ENCODE assay signal across 18 cellular contexts in genomic region chr13:27928805-27929753, GRCh38. TPM values are rescaled to one million over a fixed set of nuclear protein-coding genes. Genes with fewer than 3 reads are reported as not detected.
DNase-seq lines count a peak whose midpoint lies in the region; ATAC-seq, FAIRE-seq and TF ChIP-seq lines count a peak whose summit lies in the region.
"Had no signal": no experiment of that assay in that cellular context is flagged by ENCODE, and none has a peak within 500 bp of the region (broad histone marks: within the 10 kb centered on the region; RNA-seq: fewer than 3 reads in every experiment).

No MANE protein-coding gene starts in this region.

- H3K36me3 ChIP-seq in H1 (ENCODE audit: control insufficient read depth in 2 of 4, insufficient read depth in 4 of 4, low read length in 3 of 4) = peaks cover 0 to 8% (median 0%) of the 10 kb centered on the region in 4 experiments; a peak in 1 of 8 replicates
- H3K36me3 ChIP-seq in muscle layer of duodenum (ENCODE audit: control insufficient read depth in 1 of 2, insufficient read depth in 2 of 2, low read length in 2 of 2) = no peaks in the 10 kb centered on the region
- H3K36me3 ChIP-seq: Peyer's patch had no signal

- H4K8ac ChIP-seq in H1 (ENCODE audit: extremely low read depth, insufficient read depth, low read length) = no peak overlapping the region

- no peak for FAIRE-seq in H1 (lab: Jason Lieb, UNC)
- FAIRE-seq: GM12891 had no signal

- H2AFZ ChIP-seq in H1 (ENCODE audit: low read length) = no peak overlapping the region

- TF ChIP-seq CTCF in H1 (IDR thresholded peaks at IDR 0.05; ENCODE audit: control extremely low read depth in 1 of 3, insufficient read depth in 1 of 3, low read depth in 1 of 3, low read length in 3 of 3) = no peak

- TF ChIP-seq RAD21 in H1 (IDR thresholded peaks at IDR 0.05 in 1 of 2, conservative IDR thresholded peaks at IDR 0.05 in 1 of 2; ENCODE audit: low read depth in 2 of 2, low read length in 2 of 2) = no peak

- POLR2A ChIA-PET in activated CD4-positive, alpha-beta T cell treated with anti-CD3 and anti-CD28 coated beads for 36 hours (lab: Charles Lee) = no interaction called here
- POLR2A ChIA-PET in H1 (lab: Charles Lee; ENCODE audit: partially characterized antibody) = interaction anchor here (0.6 kb wide), 1 partner anchor 30 kb away, joined by 3 read pairs; no protein-coding TSS in a partner anchor

- H2BK120ac ChIP-seq in H1 (replicated peaks; ENCODE audit: low read depth, low read length) = no peak overlapping the region

- 14% methylated on average over 48 of the region's 48 CpGs; no CpG with 5 or more reads in 1 of the 2 experiments for WGBS in H1 (ENCODE audit: extremely low coverage in 1 of 2, insufficient coverage in 1 of 2, insufficient read length in 1 of 2, insufficient replicate concordance in 2 of 2, low coverage in 1 of 2, low lambda C conversion rate in 2 of 2, missing lambda C conversion rate in 1 of 2), 2 experiments

- H3K79me1 ChIP-seq in H1 (ENCODE audit: low read depth, low read length) = no peaks in the 10 kb centered on the region

- no peak overlapping the region; the same call in 1 of the 2 replicates for H2BK12ac ChIP-seq in H1 (ENCODE audit: low read depth, low read length)

- H3K4ac ChIP-seq in H1 (replicated peaks; ENCODE audit: insufficient read length, low read depth, low read length) = no peak overlapping the region

- H3K27ac ChIP-seq in H1 (ENCODE audit: low read depth, low read length) = no peak overlapping the region
- H3K27ac ChIP-seq in muscle layer of duodenum (ENCODE audit: low read length) = peak overlapping the region; percentile 47
- H3K27ac ChIP-seq: Peyer's patch had no signal

- peaks cover 19 to 38% of the 10 kb centered on the region in 2 experiments for H4K20me1 ChIP-seq in H1 (replicated peaks in 1 of 2; ENCODE audit: control insufficient read depth in 1 of 2, insufficient read depth in 2 of 2, low read length in 2 of 2)

- intact Hi-C loops in activated CD4-positive, alpha-beta T cell treated with anti-CD3 and anti-CD28 coated beads for 36 hours (cut with DNase I, micrococcal nuclease) = no loop called here

- no peak for TF ChIP-seq POLR2A in H1 (IDR thresholded peaks at IDR 0.05; ENCODE audit: control extremely low read depth in 1 of 2, low read depth in 2 of 2, low read length in 2 of 2)

- H3K27me3 ChIP-seq in H1 (replicated peaks in 1 of 4; ENCODE audit: control insufficient read depth in 3 of 4, extremely low read depth in 1 of 4, insufficient read depth in 3 of 4, low read length in 3 of 4) (peaks cover 79 to 99% (median 92%) of the 10 kb centered on the region in 4 experiments), muscle layer of duodenum (ENCODE audit: low read depth, low read length) (peaks cover 39% of the 10 kb centered on the region)

- no peak overlapping the region for H4K5ac ChIP-seq in H1 (ENCODE audit: insufficient read length, low read depth, low read length)

- CTCF ChIA-PET in activated CD4-positive, alpha-beta T cell treated with anti-CD3 and anti-CD28 coated beads for 36 hours (lab: Charles Lee) = interaction anchor here (0.5 to 5.2 kb wide), 7 partner anchors 11 to 590 kb away, joined by 3 to 26 read pairs (median 3); no protein-coding TSS in a partner anchor
- CTCF ChIA-PET in H1 (lab: Charles Lee; ENCODE audit: partially characterized antibody) = interaction anchor here (0.6 to 3.9 kb wide), 9 partner anchors 13 to 570 kb away, joined by 3 to 22 read pairs (median 4); no protein-coding TSS in a partner anchor

- TF ChIP-seq EP300 in H1 (IDR thresholded peaks at IDR 0.05; ENCODE audit: borderline replicate concordance in 1 of 2, low read depth in 2 of 2, low read length in 2 of 2) = no peak

- H3K4me3 ChIP-seq in H1 (ENCODE audit: extremely low read depth in 1 of 4, insufficient read depth in 2 of 4, low read depth in 3 of 4, low read length in 4 of 4) = peak overlapping the region in 1 of 4 experiments; percentile 16; a peak in 1 of 8 replicates
- H3K4me3 ChIP-seq in muscle layer of duodenum (ENCODE audit: low read depth in 1 of 2, low read length in 2 of 2) = no peak overlapping the region
- H3K4me3 ChIP-seq: Peyer's patch had no signal

- no peaks in the 10 kb centered on the region for H3K9me3 ChIP-seq in H1 (ENCODE audit: insufficient read depth in 2 of 2, low read depth in 1 of 2, low read length in 1 of 2)
- no peaks in the 10 kb centered on the region for H3K9me3 ChIP-seq in muscle layer of duodenum (ENCODE audit: control insufficient read depth in 1 of 2, low read length in 2 of 2)

- peak; percentile 26 for ATAC-seq in activated CD4-positive, alpha-beta T cell treated with anti-CD3 and anti-CD28 coated beads for 36 hours
- no peak for ATAC-seq in stimulated activated naive B cell treated with anti-CD40 and anti-IgM and Interleukin-4, amounts not matched to agents 10 μg/mL and 1 μg/mL and 100 μg/mL, for 72 hours (replicated peaks)
- ATAC-seq in GM21526 (IDR thresholded peaks at IDR 0.05; ENCODE audit: low FRiP score, unreplicated experiment) = no peak

- no peak overlapping the region for H3K18ac ChIP-seq in H1 (ENCODE audit: extremely low read depth, low read length)

- peaks cover 71% of the 10 kb centered on the region for H3K27me3 Mint-ChIP-seq in activated CD4-positive, alpha-beta T cell treated with anti-CD3 and anti-CD28 coated beads for 36 hours
- H3K27me3 Mint-ChIP-seq in stimulated activated naive B cell treated with anti-CD40 and anti-IgM and Interleukin-4, amounts not matched to agents 10 μg/mL and 1 μg/mL and 100 μg/mL, for 72 hours = peaks cover 86 to 89% of the 10 kb centered on the region in 2 donors

- H2BK20ac ChIP-seq in H1 (ENCODE audit: low read length) = no peak overlapping the region

- no peak overlapping the region for H3K14ac ChIP-seq in H1 (ENCODE audit: insufficient read length)

- no peak overlapping the region for H4K91ac ChIP-seq in H1 (replicated peaks; ENCODE audit: insufficient read length, low read length)

- H3K4me1 ChIP-seq in H1 (replicated peaks in 1 of 4; ENCODE audit: control insufficient read depth in 3 of 4, insufficient read depth in 4 of 4, low read length in 3 of 4) (peaks cover 0 to 13% (median 9%) of the 10 kb centered on the region in 4 experiments; a peak in 4 of 7 replicates), muscle layer of duodenum (ENCODE audit: control insufficient read depth in 1 of 2, insufficient read depth in 2 of 2, low read length in 2 of 2) (peaks cover 0 to 19% of the 10 kb centered on the region in 2 donors)

- H3K4me3 Mint-ChIP-seq in activated CD4-positive, alpha-beta T cell treated with anti-CD3 and anti-CD28 coated beads for 36 hours = no peak overlapping the region
- no peak overlapping the region for H3K4me3 Mint-ChIP-seq in stimulated activated naive B cell treated with anti-CD40 and anti-IgM and Interleukin-4, amounts not matched to agents 10 μg/mL and 1 μg/mL and 100 μg/mL, for 72 hours

- H3K23ac ChIP-seq in H1 (ENCODE audit: insufficient read length) = no peak overlapping the region

- no peaks in the 10 kb centered on the region for H3K9me3 Mint-ChIP-seq in activated CD4-positive, alpha-beta T cell treated with anti-CD3 and anti-CD28 coated beads for 36 hours (ENCODE audit: low read depth)
- H3K9me3 Mint-ChIP-seq in stimulated activated naive B cell treated with anti-CD40 and anti-IgM and Interleukin-4, amounts not matched to agents 10 μg/mL and 1 μg/mL and 100 μg/mL, for 72 hours = peaks cover 6 to 7% of the 10 kb centered on the region in 2 donors

- no peak overlapping the region for H3K9ac ChIP-seq in H1 (replicated peaks in 1 of 4; ENCODE audit: extremely low read depth in 1 of 4, low read depth in 3 of 4, low read length in 3 of 4)

- H2BK15ac ChIP-seq in H1 (ENCODE audit: low read length) = no peak overlapping the region

- no peaks in the 10 kb centered on the region for H3K79me2 ChIP-seq in H1 (ENCODE audit: control insufficient read depth in 1 of 2, insufficient read depth in 2 of 2, low read length in 2 of 2)

- H3K23me2 ChIP-seq in H1 (ENCODE audit: low read depth, low read length) = no peaks in the 10 kb centered on the region

- peak overlapping the region; percentile 30 to 60 for H3K4me2 ChIP-seq in H1 (ENCODE audit: insufficient read depth in 1 of 2, low read depth in 2 of 2, low read length in 2 of 2)

- no peak overlapping the region for H3K27ac Mint-ChIP-seq in activated CD4-positive, alpha-beta T cell treated with anti-CD3 and anti-CD28 coated beads for 36 hours
- peak overlapping the region; percentile 67 for H3K27ac Mint-ChIP-seq in stimulated activated naive B cell treated with anti-CD40 and anti-IgM and Interleukin-4, amounts not matched to agents 10 μg/mL and 1 μg/mL and 100 μg/mL, for 72 hours

- H2BK5ac ChIP-seq in H1 (ENCODE audit: low read depth, low read length) = no peak overlapping the region

- no peak overlapping the region for H3K56ac ChIP-seq in H1 (replicated peaks; ENCODE audit: insufficient read length, low read depth, low read length)

- H2AK5ac ChIP-seq in H1 (ENCODE audit: low read depth, low read length) = no peak overlapping the region

- H3K36me3 Mint-ChIP-seq in activated CD4-positive, alpha-beta T cell treated with anti-CD3 and anti-CD28 coated beads for 36 hours (ENCODE audit: low read depth) = no peaks in the 10 kb centered on the region
- H3K36me3 Mint-ChIP-seq in stimulated activated naive B cell treated with anti-CD40 and anti-IgM and Interleukin-4, amounts not matched to agents 10 μg/mL and 1 μg/mL and 100 μg/mL, for 72 hours = peaks cover 0 to 14% of the 10 kb centered on the region in 2 donors

- peaks cover 22% of the 10 kb centered on the region for H3K4me1 Mint-ChIP-seq in activated CD4-positive, alpha-beta T cell treated with anti-CD3 and anti-CD28 coated beads for 36 hours
- peaks cover 21 to 24% of the 10 kb centered on the region in 2 donors for H3K4me1 Mint-ChIP-seq in stimulated activated naive B cell treated with anti-CD40 and anti-IgM and Interleukin-4, amounts not matched to agents 10 μg/mL and 1 μg/mL and 100 μg/mL, for 72 hours

- no peak for DNase-seq in activated CD4-positive, alpha-beta T cell treated with anti-CD3 and anti-CD28 coated beads for 36 hours
- DNase-seq in activated CD4-positive, alpha-beta T cell treated with anti-CD3 and anti-CD28 coated beads, Interleukin-2, amount 50 U/mL, for 48 hours = no peak
- DNase-seq in H1 (ENCODE audit: low read depth in 1 of 2, low spot score in 2 of 2) (peak in 1 of 2 experiments; percentile 61), SHP77 (lab: John Stamatoyannopoulos, UW) (no peak), AG08395 (ENCODE audit: low spot score) (no peak)
- no peak for DNase-seq in stimulated activated naive B cell treated with anti-CD40 and anti-IgM and Interleukin-4, amounts not matched to agents 10 μg/mL and 1 μg/mL and 100 μg/mL, for 72 hours
- DNase-seq: C1 segment of cervical spinal cord, DMS153, MV-4-11, NCI-H1417 treated with DMSO at 0.1 percent for 48 hours, NCI-H2081, NCI-H524, Peyer's patch had no signal

RNA-seq across cellular contexts. Expression of gene PDX1, which starts 9.3 kb away (rescaled TPM):
- total RNA-seq in activated CD4-positive, alpha-beta T cell treated with anti-CD3 and anti-CD28 coated beads for 36 hours = not detected
- total RNA-seq in H1 (2021; fragmentation: NEBNext Ultra II Directional; extraction: Animal tissue kit (Norgen Biotek cat#: 25700)) = not detected in 2 replicates
- polyA plus RNA-seq in H1 (2011; rRNA removed) = not detected in 2 replicates
- polyA plus RNA-seq in H1 (2011; cell fraction: cytosol; rRNA removed) = not detected
- not detected for polyA plus RNA-seq in H1 (2011; cell fraction: nucleus; rRNA removed)
- not detected in 4 replicates for polyA plus RNA-seq in H1 (2012, experiment 1 of 2)
- not detected for polyA plus RNA-seq in H1 (2012, experiment 2 of 2)
- polyA plus RNA-seq in H1 (2013, experiment 1 of 2) = not detected
- not detected for polyA plus RNA-seq in H1 (2013, experiment 2 of 2)
- polyA minus RNA-seq in H1 (2011; rRNA and poly(A)+ RNA removed) = not detected in 2 replicates
- polyA minus RNA-seq in H1 (2011; cell fraction: cytosol; rRNA and poly(A)+ RNA removed) = not detected
- polyA minus RNA-seq in H1 (2011; cell fraction: nucleus; rRNA and poly(A)+ RNA removed) = not detected
- total RNA-seq: A172, Peyer's patch had no signal

RNA-seq across cellular contexts. Expression of gene CDX2, which starts 40.0 kb away (rescaled TPM):
- total RNA-seq in activated CD4-positive, alpha-beta T cell treated with anti-CD3 and anti-CD28 coated beads for 36 hours = not detected
- 0.09 TPM in 1 of 2 replicates, not detected in the other for total RNA-seq in H1 (2021; fragmentation: NEBNext Ultra II Directional; extraction: Animal tissue kit (Norgen Biotek cat#: 25700))
- polyA plus RNA-seq in H1 (2011; rRNA removed) = not detected in 2 replicates
- not detected for polyA plus RNA-seq in H1 (2011; cell fraction: cytosol; rRNA removed)
- 0.03 TPM for polyA plus RNA-seq in H1 (2011; cell fraction: nucleus; rRNA removed)
- polyA plus RNA-seq in H1 (2012, experiment 1 of 2) = 0.04 to 0.08 TPM (median 0.05 TPM) in 3 of 4 replicates, not detected in the other
- polyA plus RNA-seq in H1 (2012, experiment 2 of 2) = 0.13 TPM
- polyA plus RNA-seq in H1 (2013, experiment 1 of 2) = 0.06 TPM
- 0.17 TPM for polyA plus RNA-seq in H1 (2013, experiment 2 of 2)
- 0.06 TPM in 1 of 2 replicates, not detected in the other for polyA minus RNA-seq in H1 (2011; rRNA and poly(A)+ RNA removed)
- polyA minus RNA-seq in H1 (2011; cell fraction: cytosol; rRNA and poly(A)+ RNA removed) = not detected
- polyA minus RNA-seq in H1 (2011; cell fraction: nucleus; rRNA and poly(A)+ RNA removed) = not detected
- total RNA-seq: A172 had no signal

RNA-seq across cellular contexts. Expression of gene URAD, which starts 59.4 kb away (rescaled TPM):
- not detected for total RNA-seq in activated CD4-positive, alpha-beta T cell treated with anti-CD3 and anti-CD28 coated beads for 36 hours
- not detected in 2 replicates for total RNA-seq in H1 (2021; fragmentation: NEBNext Ultra II Directional; extraction: Animal tissue kit (Norgen Biotek cat#: 25700))
- not detected in 2 replicates for polyA plus RNA-seq in H1 (2011; rRNA removed)
- polyA plus RNA-seq in H1 (2011; cell fraction: cytosol; rRNA removed) = not detected
- not detected for polyA plus RNA-seq in H1 (2011; cell fraction: nucleus; rRNA removed)
- polyA plus RNA-seq in H1 (2012, experiment 1 of 2) = not detected in 4 replicates
- polyA plus RNA-seq in H1 (2012, experiment 2 of 2) = not detected
- polyA plus RNA-seq in H1 (2013, experiment 1 of 2) = not detected
- polyA plus RNA-seq in H1 (2013, experiment 2 of 2) = not detected
- not detected in 2 replicates for polyA minus RNA-seq in H1 (2011; rRNA and poly(A)+ RNA removed)
- polyA minus RNA-seq in H1 (2011; cell fraction: cytosol; rRNA and poly(A)+ RNA removed) = not detected
- not detected for polyA minus RNA-seq in H1 (2011; cell fraction: nucleus; rRNA and poly(A)+ RNA removed)
- total RNA-seq: A172, HT-29 had no signal
